ENCODE assay signal across 36 cellular contexts in genomic region chr6:41646026-41646795, GRCh38. TPM values are rescaled to one million over a fixed set of nuclear protein-coding genes. Genes with fewer than 3 reads are reported as not detected.
A peak's percentile ranks its signal among the peaks of the same experiment; 100 is the strongest.
DNase-seq lines count a peak whose midpoint lies in the region; ATAC-seq, FAIRE-seq and TF ChIP-seq lines count a peak whose summit lies in the region.
"Had no signal": no experiment of that assay in that cellular context is flagged by ENCODE, and none has a peak within 500 bp of the region (broad histone marks: within the 10 kb centered on the region; RNA-seq: fewer than 3 reads in every experiment).

No MANE protein-coding gene starts in this region.

- H2AFZ ChIP-seq in H1 (ENCODE audit: low read length), result no peak overlapping the region
- H2AFZ ChIP-seq in neuronal stem cell (ENCODE audit: low read length), result no peak overlapping the region

- no peak overlapping the region for H3K56ac ChIP-seq in H1 (replicated peaks; ENCODE audit: insufficient read length, low read depth, low read length)

- TF ChIP-seq POLR2A in H1 (IDR thresholded peaks at IDR 0.05; ENCODE audit: control extremely low read depth in 1 of 2, low read depth in 2 of 2, low read length in 2 of 2), result no peak

- H2BK15ac ChIP-seq in H1 (ENCODE audit: low read length) (no peak overlapping the region), neuronal stem cell (ENCODE audit: low read length) (no peak overlapping the region)

- no peak for TF ChIP-seq EP300 in H1 (IDR thresholded peaks at IDR 0.05; ENCODE audit: borderline replicate concordance in 1 of 2, low read depth in 2 of 2, low read length in 2 of 2)

- no peaks in the 10 kb centered on the region; the same call in none of the 2 replicates for H3K23me2 ChIP-seq in H1 (ENCODE audit: low read depth, low read length)

- H3K79me1 ChIP-seq in H1 (ENCODE audit: low read depth, low read length) (no peaks in the 10 kb centered on the region; the same call in 1 of the 2 replicates), neuronal stem cell (ENCODE audit: low read depth, low read length) (peaks cover 3% of the 10 kb centered on the region)

- peaks cover 5 to 14% of the 10 kb centered on the region in 2 experiments for H4K20me1 ChIP-seq in H1 (replicated peaks in 1 of 2; ENCODE audit: control insufficient read depth in 1 of 2, insufficient read depth in 2 of 2, low read length in 2 of 2)

- H3K4me3 ChIP-seq in H1 (ENCODE audit: extremely low read depth in 1 of 4, insufficient read depth in 2 of 4, low read depth in 3 of 4, low read length in 4 of 4), result no peak overlapping the region
- no peak overlapping the region for H3K4me3 ChIP-seq in neuronal stem cell (ENCODE audit: low read length in 2 of 2)
- H3K4me3 ChIP-seq: ascending aorta, Peyer's patch, psoas muscle had no signal

- FAIRE-seq in H1 (lab: Jason Lieb, UNC), result no peak
- FAIRE-seq: A204.1 had no signal

- H2BK12ac ChIP-seq in H1 (ENCODE audit: low read depth, low read length) (no peak overlapping the region), neuronal stem cell (ENCODE audit: low read length) (no peak overlapping the region)

- H4K5ac ChIP-seq in H1 (ENCODE audit: insufficient read length, low read depth, low read length), result no peak overlapping the region

- H3K27ac ChIP-seq in H1 (ENCODE audit: low read depth, low read length), result no peak overlapping the region
- H3K27ac ChIP-seq in neuronal stem cell (replicated peaks; ENCODE audit: low read length), result no peak overlapping the region
- H3K27ac ChIP-seq: ascending aorta, HL-60, KMS-11, neutrophil, Peyer's patch, psoas muscle had no signal

- H2BK5ac ChIP-seq in H1 (ENCODE audit: low read depth, low read length) (no peak overlapping the region), neuronal stem cell (ENCODE audit: low read length) (no peak overlapping the region)

- H3K36me3 ChIP-seq in H1 (ENCODE audit: control insufficient read depth in 2 of 4, insufficient read depth in 4 of 4, low read length in 3 of 4) (peaks cover 0 to 11% (median 2%) of the 10 kb centered on the region in 4 experiments; a peak in 4 of 8 replicates), neuronal stem cell (replicated peaks in 1 of 2; ENCODE audit: control insufficient read depth in 2 of 2, insufficient read depth in 2 of 2, low read length in 2 of 2) (peaks cover 35 to 79% of the 10 kb centered on the region in 2 donors)
- H3K36me3 ChIP-seq: ascending aorta, neutrophil, Peyer's patch had no signal

- H3K14ac ChIP-seq in H1 (ENCODE audit: insufficient read length) (no peak overlapping the region), neuronal stem cell (ENCODE audit: low read length) (no peak overlapping the region)

- H4K8ac ChIP-seq in H1 (ENCODE audit: extremely low read depth, insufficient read depth, low read length) (no peak overlapping the region; the same call in 1 of the 2 replicates), neuronal stem cell (ENCODE audit: low read depth, low read length) (no peak overlapping the region)

- no peak overlapping the region for H3K4ac ChIP-seq in H1 (replicated peaks; ENCODE audit: insufficient read length, low read depth, low read length)
- H3K4ac ChIP-seq in neuronal stem cell (ENCODE audit: low read length), result no peak overlapping the region

- H2AK5ac ChIP-seq in H1 (ENCODE audit: low read depth, low read length), result no peak overlapping the region
- H2AK5ac ChIP-seq in neuronal stem cell (ENCODE audit: low read depth, low read length), result peak overlapping the region; percentile 54

- H3K18ac ChIP-seq in H1 (ENCODE audit: extremely low read depth, low read length) (no peak overlapping the region), neuronal stem cell (ENCODE audit: low read length) (no peak overlapping the region)

- H3K4me1 ChIP-seq in H1 (replicated peaks in 1 of 4; ENCODE audit: control insufficient read depth in 3 of 4, insufficient read depth in 4 of 4, low read length in 3 of 4), result peaks cover 0 to 36% (median 26%) of the 10 kb centered on the region in 4 experiments; a peak in 6 of 7 replicates
- H3K4me1 ChIP-seq in neuronal stem cell (ENCODE audit: control insufficient read depth in 2 of 2, insufficient read depth in 1 of 2, low read depth in 1 of 2, low read length in 2 of 2), result peaks cover 17 to 26% of the 10 kb centered on the region in 2 donors
- H3K4me1 ChIP-seq: ascending aorta, Peyer's patch, psoas muscle had no signal

- peak overlapping the region in 1 of 2 experiments; percentile 60; a peak in 2 of 4 replicates for H3K4me2 ChIP-seq in H1 (ENCODE audit: insufficient read depth in 1 of 2, low read depth in 2 of 2, low read length in 2 of 2)
- no peak overlapping the region for H3K4me2 ChIP-seq in neuronal stem cell (ENCODE audit: insufficient read depth, low read length, poor library complexity, severe bottlenecking)
- H3K4me2 ChIP-seq: KMS-11 had no signal

- H2BK20ac ChIP-seq in H1 (ENCODE audit: low read length), result no peak overlapping the region

- intact Hi-C loops in cardiac septum (cut with DNase I), result no loop called here
- intact Hi-C loops in Right ventricle myocardium superior (cut with DNase I), result no loop called here

- H2BK120ac ChIP-seq in H1 (replicated peaks; ENCODE audit: low read depth, low read length) (no peak overlapping the region), neuronal stem cell (ENCODE audit: low read depth, low read length) (peak overlapping the region; percentile 9)

- H3K23ac ChIP-seq in H1 (ENCODE audit: insufficient read length) (no peak overlapping the region), neuronal stem cell (ENCODE audit: low read depth, low read length, poor library complexity) (no peak overlapping the region)

- H4K91ac ChIP-seq in H1 (replicated peaks; ENCODE audit: insufficient read length, low read length), result peak overlapping the region; percentile 57
- no peak overlapping the region for H4K91ac ChIP-seq in neuronal stem cell (ENCODE audit: low read depth, low read length, poor library complexity)

- DNase-seq in cardiac septum (ENCODE audit: low spot score), result peak; percentile 50
- DNase-seq in Right ventricle myocardium superior, result no peak
- DNase-seq in H1 (ENCODE audit: low read depth in 1 of 2, low spot score in 2 of 2), result no peak
- no peak for DNase-seq in neuronal stem cell (ENCODE audit: low spot score)
- DNase-seq in COLO668 (lab: John Stamatoyannopoulos, UW; ENCODE audit: unreplicated experiment), result no peak
- no peak for DNase-seq in SW480 (ENCODE audit: low spot score)
- no peak for DNase-seq in effector CD4-positive, alpha-beta T cell
- no peak for DNase-seq in NCI-H187 treated with DMSO at 0.1 percent for 48 hours (lab: John Stamatoyannopoulos, UW)
- DNase-seq: activated CD4-positive, alpha-beta T cell treated with anti-CD3 and anti-CD28 coated beads for 48 hours; activated gamma-delta T cell; activated naive CD8-positive, alpha-beta T cell treated with anti-CD3 and anti-CD28 coated beads, Interleukin-2, amount 10 ng/mL, durations not matched to agents 7 days and 5 days; activated T-cell treated with anti-CD3 and anti-CD28 coated beads for 4 hours; AML-193; caudate nucleus; CD4-positive, alpha-beta T cell; cortex of kidney; effector memory CD8-positive, alpha-beta T cell; erythroblast; H9; immature natural killer cell; left colon; mammary epithelial cell; MM.1S; NCI-H2081; NCI-H345; NCI-H748 treated with DMSO at 0.1 percent for 48 hours; Peyer's patch; psoas muscle; SIG-M5; T1000 had no signal

- H3K9ac ChIP-seq in H1 (replicated peaks in 1 of 4; ENCODE audit: extremely low read depth in 1 of 4, low read depth in 3 of 4, low read length in 3 of 4), result no peak overlapping the region
- H3K9ac ChIP-seq in neuronal stem cell (ENCODE audit: low read depth, low read length, poor library complexity), result peak overlapping the region; percentile 72
- H3K9ac ChIP-seq: KMS-11 had no signal

- 68% methylated on average over 14 of the region's 14 CpGs; no CpG with 5 or more reads in 1 of the 2 experiments for WGBS in H1 (ENCODE audit: extremely low coverage in 1 of 2, insufficient coverage in 1 of 2, insufficient read length in 1 of 2, insufficient replicate concordance in 2 of 2, low coverage in 1 of 2, low lambda C conversion rate in 2 of 2, missing lambda C conversion rate in 1 of 2), 2 experiments
- WGBS in neuronal stem cell (ENCODE audit: extremely low coverage in 2 of 2, insufficient read length in 2 of 2, insufficient replicate concordance in 1 of 2), 2 donors, result no CpG with 5 or more reads among the region's 14 CpGs

- POLR2A ChIA-PET in H1 (lab: Charles Lee; ENCODE audit: partially characterized antibody), result interaction anchor here (1.3 to 1.8 kb wide), 2 partner anchors 10 to 11 kb away, joined by 5 to 9 read pairs; no protein-coding TSS in a partner anchor

- H3K9me3 ChIP-seq in H1 (ENCODE audit: insufficient read depth in 2 of 2, low read depth in 1 of 2, low read length in 1 of 2), result no peaks in the 10 kb centered on the region
- H3K9me3 ChIP-seq in neuronal stem cell (replicated peaks in 1 of 2; ENCODE audit: control insufficient read depth in 2 of 2, insufficient read depth in 1 of 2, low read depth in 1 of 2, low read length in 2 of 2), result no peaks in the 10 kb centered on the region
- H3K9me3 ChIP-seq: ascending aorta, neutrophil, Peyer's patch, psoas muscle had no signal

- TF ChIP-seq CTCF in H1 (IDR thresholded peaks at IDR 0.05; ENCODE audit: control extremely low read depth in 1 of 3, insufficient read depth in 1 of 3, low read depth in 1 of 3, low read length in 3 of 3), result no peak

- H3K27me3 ChIP-seq in H1 (replicated peaks in 1 of 4; ENCODE audit: control insufficient read depth in 3 of 4, extremely low read depth in 1 of 4, insufficient read depth in 3 of 4, low read length in 3 of 4) (peaks cover 0 to 11% (median 4%) of the 10 kb centered on the region in 4 experiments; a peak in 5 of 7 replicates), neuronal stem cell (ENCODE audit: control insufficient read depth in 3 of 3, insufficient read depth in 3 of 3, low read depth in 1 of 3, low read length in 3 of 3) (no peaks in the 10 kb centered on the region)
- H3K27me3 ChIP-seq: ascending aorta, Peyer's patch had no signal

- no peaks in the 10 kb centered on the region for H3K79me2 ChIP-seq in H1 (ENCODE audit: control insufficient read depth in 1 of 2, insufficient read depth in 2 of 2, low read length in 2 of 2)

- CTCF ChIA-PET in H1 (lab: Charles Lee; ENCODE audit: partially characterized antibody), result interaction anchor here (1.3 to 6.5 kb wide), 6 partner anchors 34 to 278 kb away, joined by 3 to 32 read pairs (median 12); no protein-coding TSS in a partner anchor

- TF ChIP-seq RAD21 in H1 (IDR thresholded peaks at IDR 0.05 in 1 of 2, conservative IDR thresholded peaks at IDR 0.05 in 1 of 2; ENCODE audit: low read depth in 2 of 2, low read length in 2 of 2), result no peak

- no peak for ATAC-seq in Right ventricle myocardium superior (ENCODE audit: poor library complexity)
- ATAC-seq: effector memory CD8-positive, alpha-beta T cell; left colon; stimulated activated memory B cell treated with anti-CD40 and anti-IgM and Interleukin-4, amounts not matched to agents 10 μg/mL and 1 μg/mL and 100 μg/mL, for 72 hours had no signal

RNA-seq across cellular contexts. Expression of gene MDFI, which starts 7.9 kb away (rescaled TPM):
- total RNA-seq in cardiac septum (4.3 TPM), Right ventricle myocardium superior (1.1 TPM)
- 38.5 and 41.0 TPM in 2 replicates for total RNA-seq in H1 (2021; fragmentation: NEBNext Ultra II Directional; extraction: Animal tissue kit (Norgen Biotek cat#: 25700))
- 65.6 and 78.9 TPM in 2 replicates for polyA plus RNA-seq in H1 (2011; rRNA removed)
- 73.5 TPM for polyA plus RNA-seq in H1 (2011; cell fraction: cytosol; rRNA removed)
- 60.0 TPM for polyA plus RNA-seq in H1 (2011; cell fraction: nucleus; rRNA removed)
- 21.8 to 38.0 TPM (median 35.1 TPM) in 4 replicates for polyA plus RNA-seq in H1 (2012, experiment 1 of 2)
- polyA plus RNA-seq in H1 (2012, experiment 2 of 2), result 41.2 TPM
- 36.9 TPM for polyA plus RNA-seq in H1 (2013, experiment 1 of 2)
- polyA plus RNA-seq in H1 (2013, experiment 2 of 2), result 40.4 TPM
- 10.9 and 15.4 TPM in 2 replicates for polyA minus RNA-seq in H1 (2011; rRNA and poly(A)+ RNA removed)
- polyA minus RNA-seq in H1 (2011; cell fraction: cytosol; rRNA and poly(A)+ RNA removed), result 22.2 TPM
- polyA minus RNA-seq in H1 (2011; cell fraction: nucleus; rRNA and poly(A)+ RNA removed), result 12.8 TPM
- 73.1 TPM for polyA plus RNA-seq in neuronal stem cell (2013, experiment 1 of 2)
- polyA plus RNA-seq in neuronal stem cell (2013, experiment 2 of 2), result 65.6 TPM
- total RNA-seq: activated naive CD8-positive, alpha-beta T cell treated with anti-CD3 and anti-CD28 coated beads, Interleukin-2, amount 10 ng/mL, durations not matched to agents 7 days and 5 days; CD4-positive, alpha-beta T cell had no signal
- polyA plus RNA-seq: immature natural killer cell had no signal
